Comparison of ENCODE assay signal across 27 cellular contexts in genomic region chr7:18338910-18339309, GRCh38.
"Had no signal": no experiment of that assay in that cellular context is flagged by ENCODE, and none has a peak within 500 bp of the region (broad histone marks: within the 10 kb centered on the region; RNA-seq: fewer than 3 reads in every experiment).

No MANE protein-coding gene starts in this region.

- H3K4me2 ChIP-seq: KMS-11 had no signal

- H3K4me1 Mint-ChIP-seq: activated CD4-positive, alpha-beta T cell treated with anti-CD3 and anti-CD28 coated beads, Interleukin-2, amount 10 ng/mL, durations not matched to agents 24 days and 14 days; activated CD8-positive, alpha-beta memory T cell treated with anti-CD3 and anti-CD28 coated beads, Interleukin-2, amount 10 ng/mL, durations not matched to agents 7 days and 5 days; activated naive CD4-positive, alpha-beta T cell treated with anti-CD3 and anti-CD28 coated beads, Interleukin-2, amount 50 U/mL, for 24 hours; T-helper 17 cell; WTC11 had no signal

- H3K9me3 Mint-ChIP-seq: activated CD4-positive, alpha-beta T cell treated with anti-CD3 and anti-CD28 coated beads, Interleukin-2, amount 10 ng/mL, durations not matched to agents 24 days and 14 days had no signal

- H3K4me3 ChIP-seq: breast epithelium, MG63 had no signal

- H3K27me3 ChIP-seq: breast epithelium, MG63 had no signal

- ATAC-seq: activated CD8-positive, alpha-beta memory T cell treated with anti-CD3 and anti-CD28 coated beads, Interleukin-2, amount 10 ng/mL, durations not matched to agents 7 days and 5 days; T-helper 17 cell; WTC11 had no signal

- H3K27ac Mint-ChIP-seq: activated CD4-positive, alpha-beta T cell treated with anti-CD3 and anti-CD28 coated beads, Interleukin-2, amount 10 ng/mL, durations not matched to agents 24 days and 14 days; activated CD8-positive, alpha-beta memory T cell treated with anti-CD3 and anti-CD28 coated beads, Interleukin-2, amount 10 ng/mL, durations not matched to agents 7 days and 5 days; activated naive CD4-positive, alpha-beta T cell treated with anti-CD3 and anti-CD28 coated beads, Interleukin-2, amount 50 U/mL, for 24 hours; activated T-cell treated with anti-CD3 and anti-CD28 coated beads, Interleukin-2, amount 50 U/mL, for 24 hours; activated T-helper 1 cell treated with anti-CD3 and anti-CD28 coated beads, Interleukin-12 subunit alpha, Interleukin-12 subunit beta, Interleukin-2, Interleukin-4 antibody, amounts not matched to agents 30 ng/mL and 10 ng/mL and 1 ng/mL, durations not matched to agents 14 hours and 24 hours and 36 hours; T-helper 17 cell; WTC11 had no signal

- H3K4me1 ChIP-seq: breast epithelium had no signal

- H3K4me3 Mint-ChIP-seq: activated CD4-positive, alpha-beta T cell treated with anti-CD3 and anti-CD28 coated beads, Interleukin-2, amount 10 ng/mL, durations not matched to agents 24 days and 14 days; activated CD8-positive, alpha-beta memory T cell treated with anti-CD3 and anti-CD28 coated beads, Interleukin-2, amount 10 ng/mL, durations not matched to agents 7 days and 5 days; activated naive CD4-positive, alpha-beta T cell treated with anti-CD3 and anti-CD28 coated beads, Interleukin-2, amount 50 U/mL, for 24 hours; activated T-cell treated with anti-CD3 and anti-CD28 coated beads, Interleukin-2, amount 50 U/mL, for 24 hours; activated T-helper 1 cell treated with anti-CD3 and anti-CD28 coated beads, Interleukin-12 subunit alpha, Interleukin-12 subunit beta, Interleukin-2, Interleukin-4 antibody, amounts not matched to agents 30 ng/mL and 10 ng/mL and 1 ng/mL, durations not matched to agents 14 hours and 24 hours and 36 hours; T-helper 17 cell; WTC11 had no signal

- H3K27ac ChIP-seq: breast epithelium, KMS-11 had no signal

- DNase-seq: activated CD4-positive, alpha-beta T cell treated with anti-CD3 and anti-CD28 coated beads for 1 hour; activated CD4-positive, alpha-beta T cell treated with anti-CD3 and anti-CD28 coated beads, Interleukin-2, amount 10 ng/mL, durations not matched to agents 24 days and 14 days; activated CD4-positive, alpha-beta T cell treated with anti-CD3 and anti-CD28 coated beads, Interleukin-2, amount 50 U/mL, for 48 hours; activated CD8-positive, alpha-beta memory T cell treated with anti-CD3 and anti-CD28 coated beads, Interleukin-2, amount 10 ng/mL, durations not matched to agents 7 days and 5 days; activated effector memory CD4-positive, alpha-beta T cell treated with Interleukin-2 at 50 U/mL for 16 hours; activated naive CD4-positive, alpha-beta T cell; activated T-cell treated with anti-CD3 and anti-CD28 coated beads, Interleukin-2, amount 50 U/mL, for 24 hours; aorta; caudate nucleus; MG63; NCI-H1092 treated with DMSO at 0.1 percent for 48 hours; NCI-H1417 treated with DMSO at 0.1 percent for 48 hours; NCI-H1694; NCI-H2029; NCI-H2107; NCI-H2171 treated with DMSO at 0.1 percent for 48 hours; NCI-H226; NCI-H526 treated with DMSO at 0.1 percent for 48 hours; NCI-H82; SHP77; T-helper 17 cell; T-helper 9 cell had no signal

- H3K36me3 Mint-ChIP-seq: activated naive CD4-positive, alpha-beta T cell treated with anti-CD3 and anti-CD28 coated beads, Interleukin-2, amount 50 U/mL, for 24 hours had no signal

- H3K9ac ChIP-seq: KMS-11 had no signal
